29 cellular contexts compared by ENCODE assay signal in the genomic region with DNA sequence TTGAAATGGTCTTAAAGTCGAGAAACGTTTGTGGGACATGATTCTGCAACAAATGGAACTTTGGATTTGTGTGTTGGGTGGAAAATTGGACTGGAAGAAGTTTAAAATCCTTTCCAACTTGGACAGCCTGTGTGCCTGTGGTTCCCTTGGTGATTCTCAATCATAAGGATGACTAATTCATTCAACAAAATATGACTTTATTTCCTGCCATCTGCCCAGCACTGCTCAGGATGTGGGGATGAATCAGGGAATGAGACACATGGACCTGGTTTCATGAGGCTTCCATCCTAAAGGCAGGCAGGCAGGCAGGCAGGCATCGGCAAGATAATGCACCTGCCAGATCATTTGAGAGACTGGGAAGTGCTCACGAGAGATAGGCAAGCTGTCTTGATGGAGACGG. TPM values are rescaled to one million over a fixed set of nuclear protein-coding genes. Genes with fewer than 3 reads are reported as not detected.
DNase-seq lines count a peak whose midpoint lies in the region; ATAC-seq and TF ChIP-seq lines count a peak whose summit lies in the region.
"Had no signal": no experiment of that assay in that cellular context is flagged by ENCODE, and none has a peak within 500 bp of the region (broad histone marks: within the 10 kb centered on the region; RNA-seq: fewer than 3 reads in every experiment).

No MANE protein-coding gene starts in this region.

- no peaks in the 10 kb centered on the region for H3K36me3 ChIP-seq in Panc1 (ENCODE audit: control insufficient read depth, insufficient read depth, low read length)
- H3K36me3 ChIP-seq in brain microvascular endothelial cell (replicated peaks), result no peaks in the 10 kb centered on the region
- H3K36me3 ChIP-seq in mesenchymal stem cell (ENCODE audit: control insufficient read depth in 1 of 2, insufficient read depth in 2 of 2, low read depth in 1 of 2, low read length in 2 of 2), result no peaks in the 10 kb centered on the region
- no peaks in the 10 kb centered on the region for H3K36me3 ChIP-seq in tibial nerve
- H3K36me3 ChIP-seq: gastroesophageal sphincter, ovary, Peyer's patch, SJSA1 had no signal

- no peak overlapping the region for H2BK15ac ChIP-seq in mesenchymal stem cell (ENCODE audit: low read depth, poor library complexity, severe bottlenecking)

- H3K27me3 ChIP-seq in Panc1 (ENCODE audit: control insufficient read depth, insufficient read depth, low read length) (no peaks in the 10 kb centered on the region), brain microvascular endothelial cell (replicated peaks) (no peaks in the 10 kb centered on the region), mesenchymal stem cell (ENCODE audit: control insufficient read depth in 1 of 2, insufficient read depth in 1 of 2, low read length in 2 of 2) (no peaks in the 10 kb centered on the region), tibial nerve (no peaks in the 10 kb centered on the region)
- H3K27me3 ChIP-seq: ovary, Peyer's patch, SJSA1 had no signal

- no peak overlapping the region for H3K14ac ChIP-seq in mesenchymal stem cell (ENCODE audit: low read length in 2 of 2)

- no peaks in the 10 kb centered on the region for H3K4me1 ChIP-seq in Panc1 (ENCODE audit: control insufficient read depth, insufficient read depth, low read length)
- no peaks in the 10 kb centered on the region for H3K4me1 ChIP-seq in mesenchymal stem cell (ENCODE audit: control insufficient read depth, insufficient read depth, low read depth, low read length)
- H3K4me1 ChIP-seq in tibial nerve, result no peaks in the 10 kb centered on the region
- H3K4me1 ChIP-seq: gastroesophageal sphincter, Peyer's patch, SJSA1 had no signal

- H3K23ac ChIP-seq in mesenchymal stem cell (ENCODE audit: low read length in 2 of 2), result no peak overlapping the region

- H2AFZ ChIP-seq in mesenchymal stem cell (ENCODE audit: low read depth, low read length), result no peak overlapping the region

- H3K9ac ChIP-seq in mesenchymal stem cell (ENCODE audit: low read length), result peak overlapping the region; percentile 36

- no peak overlapping the region for H3K4me2 ChIP-seq in mesenchymal stem cell (ENCODE audit: low read length, poor library complexity, severe bottlenecking)

- 60% methylated on average over 5 of the region's 5 CpGs for WGBS in mesenchymal stem cell
- WGBS in tibial nerve, 2 donors, result 62 to 65% methylated on average over 5 of the region's 5 CpGs

- TF ChIP-seq CTCF in Panc1 (IDR thresholded peaks at IDR 0.05), result no peak
- no peak for TF ChIP-seq CTCF in brain microvascular endothelial cell (IDR thresholded peaks at IDR 0.05; ENCODE audit: low read depth, low read length, missing control alignments)
- no peak for TF ChIP-seq CTCF in tibial nerve (IDR thresholded peaks at IDR 0.05)

- ATAC-seq in Panc1 (no peak), left colon (no peak), GM19452 (IDR thresholded peaks at IDR 0.05; ENCODE audit: unreplicated experiment) (no peak)
- ATAC-seq: activated CD8-positive, alpha-beta memory T cell treated with anti-CD3 and anti-CD28 coated beads, Interleukin-2, amount 10 ng/mL, durations not matched to agents 7 days and 5 days; gastroesophageal sphincter; WTC11 had no signal

- H3K9me3 ChIP-seq in Panc1 (ENCODE audit: control insufficient read depth, insufficient read depth, low read depth, low read length), result no peaks in the 10 kb centered on the region
- H3K9me3 ChIP-seq in mesenchymal stem cell (ENCODE audit: control insufficient read depth, low read length), result peaks cover 8% of the 10 kb centered on the region
- H3K9me3 ChIP-seq in tibial nerve, result peaks cover 0 to 7% (median 0%) of the 10 kb centered on the region in 4 donors
- H3K9me3 ChIP-seq: ovary, Peyer's patch, SJSA1 had no signal

- CTCF ChIA-PET in Panc1 (lab: Charles Lee), result no interaction called here

- no peak overlapping the region for H3K4ac ChIP-seq in mesenchymal stem cell (ENCODE audit: low read depth in 1 of 2, low read length in 2 of 2)

- H4K8ac ChIP-seq in mesenchymal stem cell (ENCODE audit: low read length), result no peak overlapping the region

- intact Hi-C loops in Panc1 (cut with micrococcal nuclease; ENCODE audit: unreplicated experiment) (no loop called here), left colon (cut with DNase I, micrococcal nuclease) (no loop called here)

- H2BK120ac ChIP-seq in mesenchymal stem cell (ENCODE audit: low read depth, low read length), result no peak overlapping the region

- H2BK5ac ChIP-seq in mesenchymal stem cell (ENCODE audit: low read depth, low read length, poor library complexity, severe bottlenecking), result no peak overlapping the region

- POLR2A ChIA-PET in Panc1 (lab: Charles Lee), result no interaction called here

- no peak overlapping the region for H3K18ac ChIP-seq in mesenchymal stem cell (ENCODE audit: low read depth in 1 of 2, low read length in 2 of 2)

- BruUV-seq in Panc1 (replicated peaks; lab: Mats Ljungman, UMichigan), result no TSS peak

- H3K4me3 ChIP-seq in Panc1 (ENCODE audit: low read depth in 2 of 2, low read length in 2 of 2) (no peak overlapping the region), brain microvascular endothelial cell (ENCODE audit: low read depth, low read length) (no peak overlapping the region), mesenchymal stem cell (ENCODE audit: insufficient read depth in 1 of 2, low read depth in 1 of 2, low read length in 2 of 2) (no peak overlapping the region), tibial nerve (no peak overlapping the region)
- H3K4me3 ChIP-seq: gastroesophageal sphincter, ovary, Peyer's patch, SJSA1 had no signal

- no peak overlapping the region for H3K27ac ChIP-seq in Panc1 (ENCODE audit: low read length)
- no peak overlapping the region for H3K27ac ChIP-seq in brain microvascular endothelial cell
- no peak overlapping the region for H3K27ac ChIP-seq in mesenchymal stem cell (ENCODE audit: low read length, poor library complexity, severe bottlenecking)
- no peak overlapping the region for H3K27ac ChIP-seq in tibial nerve
- H3K27ac ChIP-seq: gastroesophageal sphincter, ovary, Peyer's patch, SJSA1 had no signal

- no peaks in the 10 kb centered on the region for H3K79me1 ChIP-seq in mesenchymal stem cell (replicated peaks; ENCODE audit: low read length, poor library complexity, severe bottlenecking)

- no peak overlapping the region for H2BK12ac ChIP-seq in mesenchymal stem cell (ENCODE audit: low read length in 2 of 2)

- no peak for TF ChIP-seq POLR2A in tibial nerve (IDR thresholded peaks at IDR 0.05)

- DNase-seq in DMS53 (lab: John Stamatoyannopoulos, UW), result peak; percentile 94
- DNase-seq in Panc1 (ENCODE audit: low read depth, low spot score), result peak; percentile 36
- peak; percentile 56 for DNase-seq in brain microvascular endothelial cell
- DNase-seq in mesenchymal stem cell, result no peak
- no peak for DNase-seq in left colon
- no peak for DNase-seq in tibial nerve (ENCODE audit: low spot score in 2 of 2)
- DNase-seq: activated CD8-positive, alpha-beta memory T cell treated with anti-CD3 and anti-CD28 coated beads, Interleukin-2, amount 10 ng/mL, durations not matched to agents 7 days and 5 days; activated gamma-delta T cell treated with Interleukin-2 at 50 U/mL for 16 hours; activated naive CD8-positive, alpha-beta T cell treated with anti-CD3 and anti-CD28 coated beads, Interleukin-2, amount 10 ng/mL, durations not matched to agents 7 days and 5 days; activated T-cell treated with anti-CD3 and anti-CD28 coated beads, Interleukin-2, amount 50 U/mL, for 48 hours; AML-193; CD4-positive, alpha-beta T cell; dermis blood vessel endothelial cell; hippocampal formation; NCI-H1930; NCI-H2171 treated with DMSO at 0.1 percent for 48 hours; nephron progenitor cell; ovary; Peyer's patch; retina; stimulated activated naive CD4-positive, alpha-beta T cell; T-helper 1 cell had no signal

- in situ Hi-C loops in Panc1 (cut with HindIII; ENCODE audit: low pct_unique_long_range_greater_than_20kb, low sequenced_read_pairs) (no loop called here), brain microvascular endothelial cell (cut with HindIII; ENCODE audit: low pct_ligation_motif_present, low sequenced_read_pairs) (no loop called here)

- no peak overlapping the region for H4K91ac ChIP-seq in mesenchymal stem cell (ENCODE audit: low read length)

- H2AK5ac ChIP-seq in mesenchymal stem cell (ENCODE audit: low read length, severe bottlenecking), result no peak overlapping the region

- no peak for TF ChIP-seq EP300 in tibial nerve (IDR thresholded peaks at IDR 0.05)

RNA-seq across cellular contexts. Expression of a gene that starts 57.3 kb away (rescaled TPM):
- total RNA-seq in Panc1 (2021; ENCODE audit: unreplicated experiment), result not detected
- not detected for polyA plus RNA-seq in Panc1 (2012; ENCODE audit: insufficient read length)
- not detected for polyA plus RNA-seq in mesenchymal stem cell (2013, experiment 1 of 2)
- polyA plus RNA-seq in mesenchymal stem cell (2013, experiment 2 of 2), result not detected
- total RNA-seq in left colon, result under 1 TPM; 0.15 to 0.25 TPM
- total RNA-seq in tibial nerve, result under 1 TPM in 2 of 4 donors, not detected in 2; under 0.01 to 0.21 TPM
- total RNA-seq: A673; activated CD8-positive, alpha-beta memory T cell treated with anti-CD3 and anti-CD28 coated beads, Interleukin-2, amount 10 ng/mL, durations not matched to agents 7 days and 5 days; activated naive CD8-positive, alpha-beta T cell treated with anti-CD3 and anti-CD28 coated beads, Interleukin-2, amount 10 ng/mL, durations not matched to agents 7 days and 5 days; CD4-positive, alpha-beta T cell; dermis blood vessel endothelial cell; H4; ovary; SJSA1; ureter had no signal

Comparison
In these comparisons a context has a peak if more than half of its experiments do, and no peak if none do; other contexts are left out.
1. DNase-seq: peak in DMS53 (single experiment), Panc1 (single experiment) and brain microvascular endothelial cell (single experiment); none in mesenchymal stem cell (single experiment), left colon (0 of 2) and tibial nerve (0 of 2).